ENCODE assay signal across 8 cellular contexts in genomic region chr2:113157897-113158753, GRCh38. TPM values are rescaled to one million over a fixed set of nuclear protein-coding genes. Genes with fewer than 3 reads are reported as not detected.
DNase-seq lines count a peak whose midpoint lies in the region; ATAC-seq, FAIRE-seq and TF ChIP-seq lines count a peak whose summit lies in the region.

No MANE protein-coding gene starts in this region.

- H3K27me3 Mint-ChIP-seq in activated T-cell treated with anti-CD3 and anti-CD28 coated beads, Interleukin-2, amount 50 U/mL, for 72 hours (ENCODE audit: low read depth), result no peaks in the 10 kb centered on the region

- ATAC-seq in heart right ventricle, result peak in 1 of 8 donors; percentile 23
- ATAC-seq in activated T-cell treated with anti-CD3 and anti-CD28 coated beads, Interleukin-2, amount 50 U/mL, for 72 hours (replicated peaks in 1 of 2), result peak; percentile 63 to 64
- ATAC-seq in thoracic aorta (ENCODE audit: insufficient number of reproducible peaks, low FRiP score, low read depth), result no peak

- peaks cover 38% of the 10 kb centered on the region for H3K4me1 Mint-ChIP-seq in activated T-cell treated with anti-CD3 and anti-CD28 coated beads, Interleukin-2, amount 50 U/mL, for 72 hours (ENCODE audit: low read depth)

- H3K4me1 ChIP-seq in heart right ventricle (peaks cover 0 to 11% (median 0%) of the 10 kb centered on the region in 9 donors), keratinocyte (ENCODE audit: control insufficient read depth, extremely low read depth, insufficient read depth, low read length) (peaks cover 26% of the 10 kb centered on the region), thoracic aorta (ENCODE audit: control insufficient read depth in 1 of 2, low read depth in 2 of 2) (no peaks in the 10 kb centered on the region)

- peaks cover 3% of the 10 kb centered on the region for H3K9me1 ChIP-seq in keratinocyte (ENCODE audit: control insufficient read depth, extremely low read depth, insufficient read depth, low read length)

- peak overlapping the region; percentile 64 for H2AFZ ChIP-seq in keratinocyte (ENCODE audit: control insufficient read depth, low read length)

- dilution Hi-C loops in keratinocyte (cut with MboI; ENCODE audit: extremely low pct_ligation_motif_present, low sequenced_read_pairs), result no loop called here

- H3K9me3 ChIP-seq in heart right ventricle (no peaks in the 10 kb centered on the region), keratinocyte (ENCODE audit: control insufficient read depth, low read depth, low read length) (no peaks in the 10 kb centered on the region), thoracic aorta (no peaks in the 10 kb centered on the region)

- intact Hi-C loops in heart right ventricle (cut with DNase I), result no loop called here
- intact Hi-C loops in cardiac septum (cut with DNase I), result no loop called here

- H3K9ac ChIP-seq in keratinocyte (ENCODE audit: control insufficient read depth, extremely low read depth, insufficient read depth, low read length), result peak overlapping the region; percentile 87

- H3K27ac Mint-ChIP-seq in activated T-cell treated with anti-CD3 and anti-CD28 coated beads, Interleukin-2, amount 50 U/mL, for 72 hours, result peak overlapping the region; percentile 1

- H3K4me3 Mint-ChIP-seq in activated T-cell treated with anti-CD3 and anti-CD28 coated beads, Interleukin-2, amount 50 U/mL, for 72 hours, result peak overlapping the region; percentile 89 to 92

- no peaks in the 10 kb centered on the region for H3K9me3 Mint-ChIP-seq in activated T-cell treated with anti-CD3 and anti-CD28 coated beads, Interleukin-2, amount 50 U/mL, for 72 hours

- peak overlapping the region in 1 of 10 donors; percentile 36 for H3K27ac ChIP-seq in heart right ventricle
- H3K27ac ChIP-seq in keratinocyte (ENCODE audit: control insufficient read depth, insufficient read depth, low read length), result peak overlapping the region; percentile 90
- no peak overlapping the region for H3K27ac ChIP-seq in thoracic aorta

- H3K79me2 ChIP-seq in keratinocyte (ENCODE audit: control insufficient read depth, insufficient read depth, low read length), result peaks cover 21% of the 10 kb centered on the region

- no peaks in the 10 kb centered on the region for H4K20me1 ChIP-seq in keratinocyte (ENCODE audit: control insufficient read depth, extremely low read depth, insufficient read depth, low read length)

- DNase-seq in heart right ventricle, result no peak
- DNase-seq in cardiac septum (ENCODE audit: low spot score), result no peak
- DNase-seq in activated T-cell treated with anti-CD3 and anti-CD28 coated beads, Interleukin-2, amount 50 U/mL, for 72 hours, result no peak
- peak; percentile 46 for DNase-seq in keratinocyte (ENCODE audit: low read depth, low spot score)
- no peak for DNase-seq in thoracic aorta (ENCODE audit: low spot score)
- DNase-seq in G401 (ENCODE audit: low spot score), result no peak
- DNase-seq in inferior parietal cortex (ENCODE audit: extremely low spot score), result no peak
- no peak for DNase-seq in cerebellum (ENCODE audit: low spot score)

- H3K36me3 Mint-ChIP-seq in activated T-cell treated with anti-CD3 and anti-CD28 coated beads, Interleukin-2, amount 50 U/mL, for 72 hours (ENCODE audit: insufficient read depth in 2 of 2), result no peaks in the 10 kb centered on the region

- WGBS in heart right ventricle, 2 donors, result 55 to 60% methylated on average over 10 of the region's 10 CpGs

- H3K4me2 ChIP-seq in keratinocyte (ENCODE audit: control insufficient read depth, extremely low read depth, insufficient read depth, low read depth, low read length), result peak overlapping the region; percentile 97

- in situ Hi-C loops in G401 (cut with HindIII; ENCODE audit: low sequenced_read_pairs), result no loop called here

- FAIRE-seq in keratinocyte (lab: Jason Lieb, UNC), result peak; percentile 81

- H3K36me3 ChIP-seq in heart right ventricle, result no peaks in the 10 kb centered on the region
- H3K36me3 ChIP-seq in keratinocyte (ENCODE audit: control insufficient read depth in 2 of 2, extremely low read depth in 1 of 2, insufficient read depth in 2 of 2, low read length in 2 of 2), result no peaks in the 10 kb centered on the region
- H3K36me3 ChIP-seq in thoracic aorta, result no peaks in the 10 kb centered on the region

- H3K27me3 ChIP-seq in heart right ventricle, result peaks cover 0 to 42% (median 27%) of the 10 kb centered on the region in 7 donors
- H3K27me3 ChIP-seq in keratinocyte (ENCODE audit: control insufficient read depth, extremely low read depth, insufficient read depth, low read length), result no peaks in the 10 kb centered on the region
- H3K27me3 ChIP-seq in thoracic aorta (replicated peaks; ENCODE audit: insufficient read depth), result no peaks in the 10 kb centered on the region

- H3K4me3 ChIP-seq in heart right ventricle (peak overlapping the region in 8 of 10 donors; percentile 5 to 57 (median 37)), keratinocyte (ENCODE audit: control insufficient read depth in 2 of 3, extremely low read depth in 1 of 3, insufficient read depth in 2 of 3, low read depth in 1 of 3, low read length in 3 of 3) (peak overlapping the region; percentile 73 to 89 (median 89)), thoracic aorta (peak overlapping the region; percentile 56)

- TF ChIP-seq CTCF in heart right ventricle (IDR thresholded peaks at IDR 0.05) (no peak), keratinocyte (optimal IDR thresholded peaks at IDR 0.05 in 1 of 3, IDR thresholded peaks at IDR 0.05 in 1 of 3, conservative IDR thresholded peaks at IDR 0.05 in 1 of 3; ENCODE audit: extremely low read depth in 1 of 3, insufficient read depth in 2 of 3, low read length in 3 of 3) (no peak), thoracic aorta (IDR thresholded peaks at IDR 0.05) (no peak)

RNA-seq across cellular contexts. Expression of gene PSD4, which starts 15.6 kb away (rescaled TPM):
- total RNA-seq in heart right ventricle (10 to 100 TPM in 1 of 10 donors, 1 to 10 TPM in 9; 1.0 to 13.0 (median 2.1) TPM), cardiac septum (2.3 TPM), thoracic aorta (10 to 100 TPM; 13.1 to 16.9 TPM), cerebellum (4.0 TPM)
- polyA plus RNA-seq in heart right ventricle (1 to 10 TPM; 1.0 to 1.3 TPM), keratinocyte (10.4 to 17.3 TPM (median 11.1 TPM) in 3 replicates)
- 100 to 1,000 TPM; 174 to 200 TPM for total RNA-seq in activated T-cell treated with anti-CD3 and anti-CD28 coated beads, Interleukin-2, amount 50 U/mL, for 72 hours
- polyA plus RNA-seq in keratinocyte (2011; ENCODE audit: low read depth), result 5.4 TPM
- polyA plus RNA-seq in keratinocyte (2011; cell fraction: cytosol; rRNA removed), result 6.9 and 11.2 TPM in 2 replicates
- polyA plus RNA-seq in keratinocyte (2011; cell fraction: nucleus; rRNA removed), result 21.6 and 30.7 TPM in 2 replicates
- polyA plus RNA-seq in keratinocyte (2012; ENCODE audit: low replicate concordance), result 10.6 and 23.6 TPM in 2 replicates
- polyA minus RNA-seq in keratinocyte, result 14.9 to 39.8 TPM (median 17.4 TPM) in 3 replicates
- polyA minus RNA-seq in keratinocyte (2011; cell fraction: cytosol; rRNA and poly(A)+ RNA removed), result 12.9 TPM
- polyA minus RNA-seq in keratinocyte (2011; cell fraction: nucleus; rRNA and poly(A)+ RNA removed), result 17.8 and 23.5 TPM in 2 replicates
- 0.25 TPM in 1 of 2 replicates, not detected in the other for total RNA-seq in G401 (2014; rRNA removed; shearing (Covaris generic))

RNA-seq across cellular contexts. Expression of gene IL1RN, which starts 30.7 kb away (rescaled TPM):
- total RNA-seq in heart right ventricle, result 1 to 10 TPM in 2 of 10 donors, under 1 TPM in 6, not detected in 2; 0.22 to 9.2 (median 0.86) TPM
- polyA plus RNA-seq in heart right ventricle, result under 1 TPM; 0.22 to 0.87 TPM
- total RNA-seq in cardiac septum, result 0.59 TPM
- total RNA-seq in activated T-cell treated with anti-CD3 and anti-CD28 coated beads, Interleukin-2, amount 50 U/mL, for 72 hours, result 10 to 100 TPM; 18.5 to 44.3 TPM
- polyA plus RNA-seq in keratinocyte, result 114 to 190 TPM (median 128 TPM) in 3 replicates
- 78.2 TPM for polyA plus RNA-seq in keratinocyte (2011; ENCODE audit: low read depth)
- 135 and 172 TPM in 2 replicates for polyA plus RNA-seq in keratinocyte (2011; cell fraction: cytosol; rRNA removed)
- 163 and 216 TPM in 2 replicates for polyA plus RNA-seq in keratinocyte (2011; cell fraction: nucleus; rRNA removed)
- 86.5 and 244 TPM in 2 replicates for polyA plus RNA-seq in keratinocyte (2012; ENCODE audit: low replicate concordance)
- 115 to 344 TPM (median 161 TPM) in 3 replicates for polyA minus RNA-seq in keratinocyte
- polyA minus RNA-seq in keratinocyte (2011; cell fraction: cytosol; rRNA and poly(A)+ RNA removed), result 83.3 TPM
- polyA minus RNA-seq in keratinocyte (2011; cell fraction: nucleus; rRNA and poly(A)+ RNA removed), result 66.6 and 115 TPM in 2 replicates
- total RNA-seq in thoracic aorta, result 1 to 10 TPM; 1.6 to 8.6 TPM
- not detected in 2 replicates for total RNA-seq in G401 (2014; rRNA removed; shearing (Covaris generic))
- not detected for total RNA-seq in cerebellum

Comparison
In these comparisons a context has a peak if more than half of its experiments do, and no peak if none do; other contexts are left out.
1. H3K4me3 ChIP-seq: peak in every context shown above with its lines; median percentile 89 in keratinocyte; 56 in thoracic aorta; 37 in heart right ventricle.
2. RNA of gene PSD4, which starts 15.6 kb away (total RNA-seq): 174 to 200 TPM in activated T-cell treated with anti-CD3 and anti-CD28 coated beads, Interleukin-2, amount 50 U/mL, for 72 hours; 13.1 to 16.9 TPM in thoracic aorta, 4.0 TPM in cerebellum (single experiment), 2.3 TPM in cardiac septum (single experiment), 1.0 to 13.0 TPM in heart right ventricle and 0.25 TPM in G401; every median in the first group is over 4 times any median in the second.